8 cellular contexts compared by ENCODE assay signal in the genomic region with DNA sequence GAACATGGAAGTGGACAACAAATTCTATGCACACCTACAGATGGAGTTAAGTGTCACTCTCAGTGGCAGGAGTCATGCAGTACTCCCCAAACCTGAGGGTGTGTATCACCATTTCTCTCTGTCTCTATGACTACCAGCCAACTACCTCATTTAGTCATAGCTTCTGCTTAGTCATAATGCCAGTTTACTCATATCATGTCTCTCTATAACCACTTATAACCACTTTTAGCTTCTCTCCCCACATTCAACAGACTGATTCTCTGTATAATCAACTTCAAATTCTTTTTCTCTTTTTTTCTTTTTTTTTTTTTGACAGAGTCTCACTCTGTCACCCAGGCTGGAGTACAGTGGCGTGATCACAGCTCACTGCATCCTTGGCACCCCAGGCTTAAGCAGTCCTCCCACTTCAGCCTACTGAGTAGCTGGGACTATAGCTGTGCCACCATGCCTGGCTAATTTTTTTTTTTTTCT. TPM values are rescaled to one million over a fixed set of nuclear protein-coding genes. Genes with fewer than 3 reads are reported as not detected.
DNase-seq lines count a peak whose midpoint lies in the region; ATAC-seq and TF ChIP-seq lines count a peak whose summit lies in the region.

No MANE protein-coding gene starts in this region.

- H3K4me3 ChIP-seq in GM12865 (ENCODE audit: low read depth, low read length), result no peak overlapping the region

- no peak for TF ChIP-seq CTCF in GM12865 (IDR thresholded peaks at IDR 0.05; ENCODE audit: insufficient read depth, low read depth, low read length, missing control alignments)

- ATAC-seq in GM21619 (IDR thresholded peaks at IDR 0.05; ENCODE audit: unreplicated experiment), result peak; percentile 100
- peak; percentile 99 for ATAC-seq in activated CD4-positive, CD25-positive, alpha-beta regulatory T cell treated with anti-CD3 and anti-CD28 coated beads, Interleukin-2, amount 50 U/mL, for 24 hours

- peak; percentile 93 for DNase-seq in GM12865 (ENCODE audit: low read depth)
- DNase-seq in HT-29 (ENCODE audit: low spot score), result peak; percentile 25
- DNase-seq in inferior parietal cortex (ENCODE audit: extremely low spot score), result peak; percentile 45
- DNase-seq in DMS153 treated with DMSO at 0.1 percent for 48 hours (lab: John Stamatoyannopoulos, UW; ENCODE audit: unreplicated experiment), result no peak
- DNase-seq in RPMI8226, result no peak
- no peak for DNase-seq in activated gamma-delta T cell treated with Interleukin-2 at 50 U/mL for 16 hours

RNA-seq across cellular contexts. Expression of gene GTF3C6, which starts 13.8 kb away (rescaled TPM):
- total RNA-seq in HT-29 (2014; rRNA removed; shearing (Covaris generic)), result 26.7 and 31.3 TPM in 2 replicates

RNA-seq across cellular contexts. Expression of gene RPF2, which starts 37.1 kb away (rescaled TPM):
- 14.7 and 15.1 TPM in 2 replicates for total RNA-seq in HT-29 (2014; rRNA removed; shearing (Covaris generic))

Comparison
In these comparisons a context has a peak if more than half of its experiments do, and no peak if none do; other contexts are left out.
1. DNase-seq: peak in GM12865 (single experiment), HT-29 (single experiment) and inferior parietal cortex (single experiment); none in DMS153 treated with DMSO at 0.1 percent for 48 hours (single experiment), RPMI8226 (single experiment) and activated gamma-delta T cell treated with Interleukin-2 at 50 U/mL for 16 hours (single experiment).